ENCODE assay signal across 15 cellular contexts in genomic region chr9:16039988-16040761, GRCh38.
DNase-seq lines count a peak whose midpoint lies in the region; ATAC-seq and TF ChIP-seq lines count a peak whose summit lies in the region.
"Had no signal": no experiment of that assay in that cellular context is flagged by ENCODE, and none has a peak within 500 bp of the region (broad histone marks: within the 10 kb centered on the region; RNA-seq: fewer than 3 reads in every experiment).

No MANE protein-coding gene starts in this region.

- H3K4me1 Mint-ChIP-seq in endodermal cell (peaks cover 26% of the 10 kb centered on the region), immature natural killer cell (peaks cover 5 to 7% of the 10 kb centered on the region in 2 donors)
- no peaks in the 10 kb centered on the region for H3K4me1 Mint-ChIP-seq in activated naive CD4-positive, alpha-beta T cell treated with anti-CD3 and anti-CD28 coated beads for 36 hours (ENCODE audit: low read depth)
- H3K4me1 Mint-ChIP-seq: B cell had no signal

- peaks cover 2% of the 10 kb centered on the region for H3K9me3 Mint-ChIP-seq in endodermal cell
- peaks cover 1% of the 10 kb centered on the region for H3K9me3 Mint-ChIP-seq in activated naive CD4-positive, alpha-beta T cell treated with anti-CD3 and anti-CD28 coated beads for 36 hours
- H3K9me3 Mint-ChIP-seq in immature natural killer cell, result peaks cover 0 to 10% (median 0%) of the 10 kb centered on the region in 6 donors

- intact Hi-C loops in activated naive CD4-positive, alpha-beta T cell treated with anti-CD3 and anti-CD28 coated beads for 36 hours (cut with micrococcal nuclease), result loop anchor here (1.0 kb wide), 1 partner anchor 93 kb away; no protein-coding TSS in a partner anchor

- H3K4me3 ChIP-seq in endodermal cell (ENCODE audit: low read length), result peak overlapping the region; percentile 49
- H3K4me3 ChIP-seq: breast epithelium, esophagus muscularis mucosa, thoracic aorta had no signal

- 36 to 48% methylated on average over 3 to 10 of the region's 10 CpGs for WGBS in endodermal cell (ENCODE audit: insufficient coverage in 1 of 2, insufficient read length in 1 of 2), 2 experiments

- H3K27ac Mint-ChIP-seq in endodermal cell (no peak overlapping the region), immature natural killer cell (no peak overlapping the region)
- no peak overlapping the region for H3K27ac Mint-ChIP-seq in activated naive CD4-positive, alpha-beta T cell treated with anti-CD3 and anti-CD28 coated beads for 36 hours
- H3K27ac Mint-ChIP-seq: B cell had no signal

- H3K4me3 Mint-ChIP-seq in endodermal cell, result peak overlapping the region; percentile 9
- no peak overlapping the region for H3K4me3 Mint-ChIP-seq in activated naive CD4-positive, alpha-beta T cell treated with anti-CD3 and anti-CD28 coated beads for 36 hours
- no peak overlapping the region for H3K4me3 Mint-ChIP-seq in immature natural killer cell
- H3K4me3 Mint-ChIP-seq: B cell had no signal

- H3K27me3 ChIP-seq in endodermal cell (ENCODE audit: control insufficient read depth, insufficient read depth, low read length, poor library complexity, severe bottlenecking), result no peaks in the 10 kb centered on the region
- H3K27me3 ChIP-seq: breast epithelium, esophagus muscularis mucosa had no signal

- H3K4me1 ChIP-seq in endodermal cell (ENCODE audit: control insufficient read depth, insufficient read depth, low read length), result peaks cover 16% of the 10 kb centered on the region
- H3K4me1 ChIP-seq: breast epithelium had no signal

- no peak overlapping the region for H3K9ac ChIP-seq in endodermal cell (ENCODE audit: extremely low read depth, low read length, poor library complexity, severe bottlenecking)

- TF ChIP-seq CTCF in endodermal cell (conservative IDR thresholded peaks at IDR 0.05) (no peak), omental fat pad (IDR thresholded peaks at IDR 0.05) (no peak)

- ATAC-seq in GM18502 (IDR thresholded peaks at IDR 0.05; ENCODE audit: poor library complexity, unreplicated experiment) (peak; percentile 6), omental fat pad (ENCODE audit: low FRiP score) (peak; percentile 59)

- no peaks in the 10 kb centered on the region for H3K36me3 Mint-ChIP-seq in endodermal cell (ENCODE audit: low read depth)
- H3K36me3 Mint-ChIP-seq in activated naive CD4-positive, alpha-beta T cell treated with anti-CD3 and anti-CD28 coated beads for 36 hours (ENCODE audit: low read depth), result no peaks in the 10 kb centered on the region
- no peaks in the 10 kb centered on the region for H3K36me3 Mint-ChIP-seq in immature natural killer cell

- DNase-seq in LoVo (ENCODE audit: low spot score), result peak; percentile 24
- peak; percentile 90 for DNase-seq in endodermal cell
- no peak for DNase-seq in omental fat pad (ENCODE audit: low spot score)
- no peak for DNase-seq in activated naive CD4-positive, alpha-beta T cell treated with anti-CD3 and anti-CD28 coated beads for 36 hours
- no peak for DNase-seq in activated T-cell treated with anti-CD3 and anti-CD28 coated beads for 4 hours
- no peak for DNase-seq in activated naive CD4-positive, alpha-beta T cell treated with anti-CD3 and anti-CD28 coated beads, Interleukin-2, amount 50 U/mL, for 16 hours
- no peak for DNase-seq in immature natural killer cell
- DNase-seq: activated T-cell treated with anti-CD3 and anti-CD28 coated beads, Interleukin-2, amount 50 U/mL, for 1 hour; GF-D8; NCI-H2107 had no signal

- no peaks in the 10 kb centered on the region for H3K36me3 ChIP-seq in endodermal cell (ENCODE audit: control insufficient read depth, insufficient read depth, low read length)
- H3K36me3 ChIP-seq: breast epithelium, esophagus muscularis mucosa, thoracic aorta had no signal

- H3K27ac ChIP-seq in endodermal cell (ENCODE audit: low read depth, low read length), result peak overlapping the region; percentile 29
- H3K27ac ChIP-seq: breast epithelium, thoracic aorta had no signal

- CTCF ChIA-PET in activated naive CD4-positive, alpha-beta T cell treated with anti-CD3 and anti-CD28 coated beads for 36 hours (lab: Charles Lee), result no interaction called here

- H3K27me3 Mint-ChIP-seq in endodermal cell (ENCODE audit: insufficient read depth), result peaks cover 5% of the 10 kb centered on the region
- H3K27me3 Mint-ChIP-seq in activated naive CD4-positive, alpha-beta T cell treated with anti-CD3 and anti-CD28 coated beads for 36 hours (ENCODE audit: low read depth), result no peaks in the 10 kb centered on the region
- H3K27me3 Mint-ChIP-seq in immature natural killer cell (ENCODE audit: low read depth in 3 of 3), result peaks cover 2 to 5% (median 4%) of the 10 kb centered on the region in 3 donors
- H3K27me3 Mint-ChIP-seq: B cell had no signal

- no peaks in the 10 kb centered on the region for H3K9me3 ChIP-seq in endodermal cell (ENCODE audit: control insufficient read depth, low read length)
- H3K9me3 ChIP-seq: breast epithelium, esophagus muscularis mucosa, thoracic aorta had no signal

Comparison
In these comparisons a context has a peak if more than half of its experiments do, and no peak if none do; other contexts are left out.
1. DNase-seq: peak in LoVo (single experiment) and endodermal cell (single experiment); none in omental fat pad (single experiment), activated naive CD4-positive, alpha-beta T cell treated with anti-CD3 and anti-CD28 coated beads for 36 hours (single experiment), activated T-cell treated with anti-CD3 and anti-CD28 coated beads for 4 hours (single experiment), activated naive CD4-positive, alpha-beta T cell treated with anti-CD3 and anti-CD28 coated beads, Interleukin-2, amount 50 U/mL, for 16 hours (single experiment) and immature natural killer cell (0 of 3).